In genomic region chr21:31888936-31889371, GRCh38 we compare ENCODE assay signal across 1 cellular context.
TF ChIP-seq lines count a peak whose summit lies in the region.

No MANE protein-coding gene starts in this region.

TF ChIP-seq in GM23338, 12 proteins besides CTCF, POLR2A, EP300 and RAD21:
- no peak for TF ChIP-seq STAT1 (IDR thresholded peaks at IDR 0.05; ENCODE audit: unreplicated experiment)
- no peak for TF ChIP-seq ZNF331 (CRISPR knock-in tag; IDR thresholded peaks at IDR 0.05; ENCODE audit: low read depth)
